ENCODE assay signal across 14 cellular contexts in genomic region chr3:57918123-57918837, GRCh38.
DNase-seq lines count a peak whose midpoint lies in the region; ATAC-seq lines count a peak whose summit lies in the region.
"Had no signal": no experiment of that assay in that cellular context is flagged by ENCODE, and none has a peak within 500 bp of the region (broad histone marks: within the 10 kb centered on the region; RNA-seq: fewer than 3 reads in every experiment).

No MANE protein-coding gene starts in this region.

- H3K27me3 Mint-ChIP-seq in activated naive CD8-positive, alpha-beta T cell treated with anti-CD3 and anti-CD28 coated beads, Interleukin-2, amount 50 U/mL, for 24 hours: no peaks in the 10 kb centered on the region
- H3K27me3 Mint-ChIP-seq in naive thymus-derived CD4-positive, alpha-beta T cell: no peaks in the 10 kb centered on the region
- H3K27me3 Mint-ChIP-seq: progenitor cell of endocrine pancreas had no signal

- DNase-seq in GM04503 (ENCODE audit: low read depth) (peak; percentile 93), amniotic epithelial cell (ENCODE audit: low read depth) (peak; percentile 96), fibroblast of the conjunctiva (ENCODE audit: low read depth) (peak; percentile 75), NOMO-1 treated with dmso at 0.1 percent for 144 hours (lab: John Stamatoyannopoulos, UW; ENCODE audit: unreplicated experiment) (no peak)
- DNase-seq in activated naive CD8-positive, alpha-beta T cell treated with anti-CD3 and anti-CD28 coated beads, Interleukin-2, amount 50 U/mL, for 24 hours: no peak
- no peak for DNase-seq in naive thymus-derived CD4-positive, alpha-beta T cell
- DNase-seq: hypothalamus, NCI-H1092, NCI-H524, SHP77 treated with DMSO at 0.1 percent for 48 hours had no signal

- no peaks in the 10 kb centered on the region for H3K4me1 Mint-ChIP-seq in activated naive CD8-positive, alpha-beta T cell treated with anti-CD3 and anti-CD28 coated beads, Interleukin-2, amount 50 U/mL, for 24 hours
- H3K4me1 Mint-ChIP-seq in naive thymus-derived CD4-positive, alpha-beta T cell: no peaks in the 10 kb centered on the region

- H3K4me3 ChIP-seq in skeletal muscle satellite cell (ENCODE audit: low read length): no peak overlapping the region
- no peak overlapping the region for H3K4me3 ChIP-seq in naive thymus-derived CD4-positive, alpha-beta T cell (ENCODE audit: low read length)

- no peaks in the 10 kb centered on the region for H3K27me3 ChIP-seq in skeletal muscle satellite cell (ENCODE audit: control insufficient read depth, insufficient read depth, low read length)
- no peaks in the 10 kb centered on the region for H3K27me3 ChIP-seq in naive thymus-derived CD4-positive, alpha-beta T cell (ENCODE audit: control insufficient read depth in 2 of 2, insufficient read depth in 2 of 2, low read length in 2 of 2)

- no peaks in the 10 kb centered on the region for H3K9me3 Mint-ChIP-seq in activated naive CD8-positive, alpha-beta T cell treated with anti-CD3 and anti-CD28 coated beads, Interleukin-2, amount 50 U/mL, for 24 hours
- H3K9me3 Mint-ChIP-seq in naive thymus-derived CD4-positive, alpha-beta T cell: peaks cover 0 to 5% (median 0%) of the 10 kb centered on the region in 11 donors
- H3K9me3 Mint-ChIP-seq: activated naive CD4-positive, alpha-beta T cell treated with anti-CD3 and anti-CD28 coated beads, Interleukin-2, amount 50 U/mL, for 72 hours had no signal

- intact Hi-C loops in naive thymus-derived CD4-positive, alpha-beta T cell (cut with micrococcal nuclease): no loop called here

- peaks cover 44% of the 10 kb centered on the region for H3K36me3 Mint-ChIP-seq in activated naive CD8-positive, alpha-beta T cell treated with anti-CD3 and anti-CD28 coated beads, Interleukin-2, amount 50 U/mL, for 24 hours (ENCODE audit: low read depth)
- peaks cover 26 to 66% (median 44%) of the 10 kb centered on the region in 5 donors for H3K36me3 Mint-ChIP-seq in naive thymus-derived CD4-positive, alpha-beta T cell

- no peak overlapping the region for H3K9ac ChIP-seq in skeletal muscle satellite cell (ENCODE audit: low read depth, low read length)

- H3K27ac Mint-ChIP-seq in activated naive CD8-positive, alpha-beta T cell treated with anti-CD3 and anti-CD28 coated beads, Interleukin-2, amount 50 U/mL, for 24 hours: no peak overlapping the region
- peak overlapping the region in 1 of 9 donors; percentile 22 for H3K27ac Mint-ChIP-seq in naive thymus-derived CD4-positive, alpha-beta T cell
- H3K27ac Mint-ChIP-seq: activated naive CD4-positive, alpha-beta T cell treated with anti-CD3 and anti-CD28 coated beads, Interleukin-2, amount 50 U/mL, for 72 hours; progenitor cell of endocrine pancreas had no signal

- H3K4me1 ChIP-seq in skeletal muscle satellite cell (ENCODE audit: control insufficient read depth, insufficient read depth, low read length): peaks cover 16% of the 10 kb centered on the region
- H3K4me1 ChIP-seq in naive thymus-derived CD4-positive, alpha-beta T cell (ENCODE audit: control insufficient read depth in 2 of 2, insufficient read depth in 2 of 2, low read length in 2 of 2): no peaks in the 10 kb centered on the region

- no peak for ATAC-seq in activated naive CD8-positive, alpha-beta T cell treated with anti-CD3 and anti-CD28 coated beads, Interleukin-2, amount 50 U/mL, for 24 hours
- no peak for ATAC-seq in HG02678 (IDR thresholded peaks at IDR 0.05; ENCODE audit: unreplicated experiment)
- ATAC-seq in naive thymus-derived CD4-positive, alpha-beta T cell: no peak
- ATAC-seq: activated naive CD4-positive, alpha-beta T cell treated with anti-CD3 and anti-CD28 coated beads, Interleukin-2, amount 50 U/mL, for 72 hours had no signal

- no peak overlapping the region for H3K27ac ChIP-seq in naive thymus-derived CD4-positive, alpha-beta T cell (ENCODE audit: low read depth, low read length)

- no peaks in the 10 kb centered on the region for H3K9me3 ChIP-seq in skeletal muscle satellite cell (replicated peaks; ENCODE audit: low read length)
- H3K9me3 ChIP-seq in naive thymus-derived CD4-positive, alpha-beta T cell (ENCODE audit: control insufficient read depth in 2 of 3, low read length in 3 of 3): no peaks in the 10 kb centered on the region

- H3K4me2 ChIP-seq in skeletal muscle satellite cell (ENCODE audit: low read length): peak overlapping the region; percentile 17

- no peak overlapping the region for H3K4me3 Mint-ChIP-seq in activated naive CD8-positive, alpha-beta T cell treated with anti-CD3 and anti-CD28 coated beads, Interleukin-2, amount 50 U/mL, for 24 hours
- H3K4me3 Mint-ChIP-seq in naive thymus-derived CD4-positive, alpha-beta T cell: no peak overlapping the region

- H3K36me3 ChIP-seq in skeletal muscle satellite cell (ENCODE audit: insufficient read depth, low read length): peaks cover 16% of the 10 kb centered on the region
- H3K36me3 ChIP-seq in naive thymus-derived CD4-positive, alpha-beta T cell (ENCODE audit: control insufficient read depth in 2 of 3, insufficient read depth in 3 of 3, low read length in 3 of 3): peaks cover 0 to 60% (median 0%) of the 10 kb centered on the region in 3 experiments

- CTCF ChIA-PET in naive thymus-derived CD4-positive, alpha-beta T cell (lab: Charles Lee): no interaction called here

- POLR2A ChIA-PET in naive thymus-derived CD4-positive, alpha-beta T cell (lab: Charles Lee): no interaction called here

Comparison
In these comparisons a context has a peak if more than half of its experiments do, and no peak if none do; other contexts are left out.
1. DNase-seq: peak in GM04503 (single experiment), amniotic epithelial cell (single experiment) and fibroblast of the conjunctiva (single experiment); none in activated naive CD8-positive, alpha-beta T cell treated with anti-CD3 and anti-CD28 coated beads, Interleukin-2, amount 50 U/mL, for 24 hours (single experiment), naive thymus-derived CD4-positive, alpha-beta T cell (0 of 9) and NOMO-1 treated with dmso at 0.1 percent for 144 hours (single experiment).